ENCODE assay signal across 31 cellular contexts in the genomic region with DNA sequence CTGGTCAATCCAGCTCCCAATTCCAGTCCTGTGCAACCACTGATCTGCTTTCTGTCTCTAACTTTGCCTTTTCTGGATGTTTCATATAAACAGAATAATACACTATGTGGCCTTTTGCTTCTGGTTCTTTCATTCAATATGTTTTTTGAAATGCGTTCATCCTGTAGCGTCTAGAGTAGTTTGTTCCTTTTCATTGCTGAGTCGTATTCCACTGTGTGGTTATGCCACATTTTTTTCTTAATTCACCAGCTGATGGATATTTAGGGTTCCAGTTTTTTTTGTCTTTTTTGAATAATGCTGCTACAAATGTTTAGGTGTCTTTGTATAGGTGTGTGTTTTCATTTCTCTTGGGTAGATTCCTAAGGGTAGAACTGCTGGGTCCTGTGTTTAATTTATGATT. TPM values are rescaled to one million over a fixed set of nuclear protein-coding genes. Genes with fewer than 3 reads are reported as not detected.
DNase-seq lines count a peak whose midpoint lies in the region; ATAC-seq and TF ChIP-seq lines count a peak whose summit lies in the region.
"Had no signal": no experiment of that assay in that cellular context is flagged by ENCODE, and none has a peak within 500 bp of the region (broad histone marks: within the 10 kb centered on the region; RNA-seq: fewer than 3 reads in every experiment).

No MANE protein-coding gene starts in this region.

- H3K9me3 ChIP-seq in osteoblast (ENCODE audit: low read depth, low read length) (no peaks in the 10 kb centered on the region), tibial nerve (no peaks in the 10 kb centered on the region), testis (no peaks in the 10 kb centered on the region)
- H3K9me3 ChIP-seq: left lung, ovary, upper lobe of left lung had no signal

- H3K27me3 Mint-ChIP-seq in T-helper 2 cell treated with Interferon-gamma antibody and Interleukin-4, amounts not matched to agents 5 μg/mL and 100 μg/mL, for 36 hours (ENCODE audit: low read depth), result peaks cover 15% of the 10 kb centered on the region
- H3K27me3 Mint-ChIP-seq in IgD-negative memory B cell (no peaks in the 10 kb centered on the region), immature natural killer cell (ENCODE audit: low read depth in 3 of 3) (peaks cover 2 to 6% (median 6%) of the 10 kb centered on the region in 3 donors)

- 92 to 93% methylated on average over 3 of the region's 3 CpGs for WGBS in tibial nerve, 2 donors
- WGBS in testis, 2 donors, result 93 to 95% methylated on average over 3 of the region's 3 CpGs

- TF ChIP-seq CTCF in osteoblast (IDR thresholded peaks at IDR 0.05; ENCODE audit: extremely low read depth, low read depth, low read length) (no peak), tibial nerve (IDR thresholded peaks at IDR 0.05) (no peak), testis (IDR thresholded peaks at IDR 0.05) (no peak)

- peaks cover 17% of the 10 kb centered on the region for H3K36me3 Mint-ChIP-seq in T-helper 2 cell treated with Interferon-gamma antibody and Interleukin-4, amounts not matched to agents 5 μg/mL and 100 μg/mL, for 36 hours (ENCODE audit: low read depth)
- H3K36me3 Mint-ChIP-seq in IgD-negative memory B cell, result peaks cover 5% of the 10 kb centered on the region
- peaks cover 0 to 5% (median 3%) of the 10 kb centered on the region in 3 donors for H3K36me3 Mint-ChIP-seq in immature natural killer cell

- no peak overlapping the region for H3K27ac ChIP-seq in osteoblast (ENCODE audit: low read depth, low read length)
- H3K27ac ChIP-seq in tibial nerve, result no peak overlapping the region
- H3K27ac ChIP-seq in testis, result no peak overlapping the region
- H3K27ac ChIP-seq: C4-2B, GM23248, left lung, ovary, RWPE1, upper lobe of left lung had no signal

- H2AFZ ChIP-seq in osteoblast (ENCODE audit: low read length), result no peak overlapping the region
- H2AFZ ChIP-seq: GM23248 had no signal

- no peak overlapping the region for H3K27ac Mint-ChIP-seq in T-helper 2 cell treated with Interferon-gamma antibody and Interleukin-4, amounts not matched to agents 5 μg/mL and 100 μg/mL, for 36 hours
- H3K27ac Mint-ChIP-seq in IgD-negative memory B cell, result peak overlapping the region; percentile 10 to 24 (median 19)
- H3K27ac Mint-ChIP-seq in immature natural killer cell, result peak overlapping the region; percentile 6 to 83 (median 47)
- H3K27ac Mint-ChIP-seq: dendritic cell treated with granulocyte-macrophage colony-stimulating factor and Interleukin-4, amounts not matched to agents 40 ng/mL and 50 ng/mL, for 4 days; stimulated activated effector memory CD8-positive, alpha-beta T cell treated with anti-CD3 and anti-CD28 coated beads, Interleukin-12 subunit alpha, Interleukin-12 subunit beta, amount 100 ng/mL, for 72 hours had no signal

- H3K79me2 ChIP-seq in osteoblast (ENCODE audit: insufficient read depth, low read length), result no peaks in the 10 kb centered on the region

- H3K27me3 ChIP-seq in osteoblast (ENCODE audit: insufficient read depth, low read length) (peaks cover 7% of the 10 kb centered on the region), tibial nerve (peaks cover 0 to 12% of the 10 kb centered on the region in 2 donors), testis (no peaks in the 10 kb centered on the region)
- H3K27me3 ChIP-seq: ovary had no signal

- no peak for DNase-seq in T-helper 2 cell treated with Interferon-gamma antibody and Interleukin-4, amounts not matched to agents 5 μg/mL and 100 μg/mL, for 36 hours (ENCODE audit: low spot score)
- DNase-seq in T-helper 2 cell, result no peak
- no peak for DNase-seq in immature natural killer cell
- peak; percentile 45 for DNase-seq in osteoblast (ENCODE audit: insufficient read length, low spot score, missing footprints)
- DNase-seq in tibial nerve (ENCODE audit: low spot score in 2 of 2), result no peak
- no peak for DNase-seq in Right ventricle myocardium inferior (ENCODE audit: missing footprints)
- no peak for DNase-seq in testis
- DNase-seq: 8988T; activated CD4-positive, alpha-beta T cell treated with anti-CD3 and anti-CD28 coated beads, Interleukin-2, amount 50 U/mL, for 48 hours; activated CD4-positive, CD25-positive, alpha-beta regulatory T cell treated with anti-CD3 and anti-CD28 coated beads, Interleukin-2, amount 50 U/mL, for 72 hours; caudate nucleus; DMS 273 treated with DMSO at 0.1 percent for 48 hours; EL; GM23248; islet precursor cell; left lung; mesenchymal stem cell; NCI-H1092; NCI-H187; NCI-H2171; NCI-H82; ovary; upper lobe of left lung had no signal

- peaks cover 8% of the 10 kb centered on the region for H3K4me1 Mint-ChIP-seq in T-helper 2 cell treated with Interferon-gamma antibody and Interleukin-4, amounts not matched to agents 5 μg/mL and 100 μg/mL, for 36 hours (ENCODE audit: low read depth)
- H3K4me1 Mint-ChIP-seq in IgD-negative memory B cell (peaks cover 5 to 13% (median 12%) of the 10 kb centered on the region in 3 donors), immature natural killer cell (peaks cover 19 to 20% of the 10 kb centered on the region in 2 donors)

- H4K20me1 ChIP-seq in osteoblast (ENCODE audit: insufficient read depth, low read length), result no peaks in the 10 kb centered on the region

- no peak for TF ChIP-seq POLR2A in tibial nerve (IDR thresholded peaks at IDR 0.05)
- TF ChIP-seq POLR2A in testis (IDR thresholded peaks at IDR 0.05), result no peak

- H3K9me3 Mint-ChIP-seq in T-helper 2 cell treated with Interferon-gamma antibody and Interleukin-4, amounts not matched to agents 5 μg/mL and 100 μg/mL, for 36 hours, result no peaks in the 10 kb centered on the region
- no peaks in the 10 kb centered on the region for H3K9me3 Mint-ChIP-seq in IgD-negative memory B cell
- peaks cover 0 to 1% (median 0%) of the 10 kb centered on the region in 6 donors for H3K9me3 Mint-ChIP-seq in immature natural killer cell
- H3K9me3 Mint-ChIP-seq: dendritic cell treated with granulocyte-macrophage colony-stimulating factor and Interleukin-4, amounts not matched to agents 40 ng/mL and 50 ng/mL, for 4 days; stimulated activated effector memory CD8-positive, alpha-beta T cell treated with anti-CD3 and anti-CD28 coated beads, Interleukin-12 subunit alpha, Interleukin-12 subunit beta, amount 100 ng/mL, for 72 hours had no signal

- no peaks in the 10 kb centered on the region for H3K36me3 ChIP-seq in osteoblast (ENCODE audit: insufficient read depth, low read length)
- H3K36me3 ChIP-seq in tibial nerve, result peaks cover 0 to 18% (median 0%) of the 10 kb centered on the region in 3 donors
- no peaks in the 10 kb centered on the region for H3K36me3 ChIP-seq in testis (ENCODE audit: low read depth, missing control alignments)
- H3K36me3 ChIP-seq: ovary had no signal

- intact Hi-C loops in Right ventricle myocardium inferior (cut with DNase I) (loop anchor here (5.0 kb wide), 2 partner anchors 60 to 110 kb away; no protein-coding TSS in a partner anchor), testis (cut with DNase I; ENCODE audit: low total_unique reads) (no loop called here)

- no peak for ATAC-seq in Right ventricle myocardium inferior
- ATAC-seq: left lung; stimulated activated effector memory CD8-positive, alpha-beta T cell treated with anti-CD3 and anti-CD28 coated beads, Interleukin-12 subunit alpha, Interleukin-12 subunit beta, amount 100 ng/mL, for 72 hours had no signal

- no peak for TF ChIP-seq EP300 in tibial nerve (IDR thresholded peaks at IDR 0.05)

- H3K4me2 ChIP-seq in osteoblast (ENCODE audit: insufficient read depth, low read length), result no peak overlapping the region

- peak overlapping the region; percentile 2 for H3K4me3 Mint-ChIP-seq in T-helper 2 cell treated with Interferon-gamma antibody and Interleukin-4, amounts not matched to agents 5 μg/mL and 100 μg/mL, for 36 hours
- H3K4me3 Mint-ChIP-seq in IgD-negative memory B cell (peak overlapping the region in 3 of 4 donors; percentile 1 to 68 (median 55)), immature natural killer cell (peak overlapping the region; percentile 4 to 78 (median 57))
- H3K4me3 Mint-ChIP-seq: dendritic cell treated with granulocyte-macrophage colony-stimulating factor and Interleukin-4, amounts not matched to agents 40 ng/mL and 50 ng/mL, for 4 days; stimulated activated effector memory CD8-positive, alpha-beta T cell treated with anti-CD3 and anti-CD28 coated beads, Interleukin-12 subunit alpha, Interleukin-12 subunit beta, amount 100 ng/mL, for 72 hours had no signal

- H3K4me1 ChIP-seq in osteoblast (ENCODE audit: insufficient read depth, low read length) (peaks cover 6% of the 10 kb centered on the region), tibial nerve (peaks cover 0 to 24% (median 8%) of the 10 kb centered on the region in 4 donors), testis (peaks cover 6% of the 10 kb centered on the region)

- no peak overlapping the region for H3K4me3 ChIP-seq in osteoblast (ENCODE audit: insufficient read depth, low read length)
- no peak overlapping the region for H3K4me3 ChIP-seq in tibial nerve
- H3K4me3 ChIP-seq in testis, result no peak overlapping the region
- H3K4me3 ChIP-seq: GM23248, left lung, ovary, upper lobe of left lung had no signal

RNA-seq across cellular contexts. Expression of gene MIEN1, which starts 2.3 kb away (rescaled TPM):
- polyA plus RNA-seq in IgD-negative memory B cell (113 TPM), immature natural killer cell (100 to 1,000 TPM; 181 to 197 (median 181) TPM), testis (ENCODE audit: insufficient read depth, low read depth, low replicate concordance) (89.1 TPM)
- total RNA-seq in osteoblast (14.8 and 16.5 TPM in 2 replicates), tibial nerve (10 to 100 TPM; 29.8 to 65.3 (median 43.5) TPM), Right ventricle myocardium inferior (49.4 TPM), testis (10 to 100 TPM; 47.9 to 53.1 TPM)

RNA-seq across cellular contexts. Expression of gene GRB7, which starts 5.2 kb away (rescaled TPM):
- not detected for polyA plus RNA-seq in IgD-negative memory B cell
- not detected for polyA plus RNA-seq in immature natural killer cell
- under 0.01 and 0.29 TPM in 2 replicates for total RNA-seq in osteoblast
- total RNA-seq in tibial nerve, result under 1 TPM in 3 of 4 donors, not detected in 1; 0.21 to 0.39 (median 0.30) TPM
- total RNA-seq in Right ventricle myocardium inferior, result 2.4 TPM
- total RNA-seq in testis, result 1 to 10 TPM; 2.1 to 2.9 TPM
- polyA plus RNA-seq in testis (ENCODE audit: insufficient read depth, low read depth, low replicate concordance), result 3.7 TPM
- total RNA-seq: GM23248, HT1080, M059J, myocyte had no signal
- polyA plus RNA-seq: GM23248 had no signal

RNA-seq across cellular contexts. Expression of gene ERBB2, which starts 32.7 kb away (rescaled TPM):
- polyA plus RNA-seq in IgD-negative memory B cell (0.79 TPM), immature natural killer cell (10 to 100 TPM; 14.5 to 49.2 (median 25.2) TPM), testis (ENCODE audit: insufficient read depth, low read depth, low replicate concordance) (32.1 TPM)
- total RNA-seq in osteoblast (40.4 and 44.2 TPM in 2 replicates), tibial nerve (100 to 1,000 TPM; 101 to 131 (median 114) TPM), Right ventricle myocardium inferior (68.7 TPM), testis (10 to 100 TPM; 32.1 to 40.0 TPM)

RNA-seq across cellular contexts. Expression of gene PGAP3, which starts 44.7 kb away (rescaled TPM):
- polyA plus RNA-seq in IgD-negative memory B cell (15.6 TPM), immature natural killer cell (10 to 100 TPM; 24.0 to 47.1 (median 37.8) TPM), testis (ENCODE audit: insufficient read depth, low read depth, low replicate concordance) (21.1 TPM)
- total RNA-seq in osteoblast (10.3 and 10.9 TPM in 2 replicates), tibial nerve (10 to 100 TPM; 10.9 to 16.5 (median 15.1) TPM), Right ventricle myocardium inferior (10.4 TPM), testis (10 to 100 TPM; 28.6 to 37.4 TPM)

Comparison
In these comparisons a context has a peak if more than half of its experiments do, and no peak if none do; other contexts are left out.
1. H3K4me3 Mint-ChIP-seq: peak in every context shown above with its lines; median percentile 57 in immature natural killer cell; 55 in IgD-negative memory B cell; 2 in T-helper 2 cell treated with Interferon-gamma antibody and Interleukin-4, amounts not matched to agents 5 μg/mL and 100 μg/mL, for 36 hours.